Comparison of ENCODE assay signal across 19 cellular contexts in the genomic region with DNA sequence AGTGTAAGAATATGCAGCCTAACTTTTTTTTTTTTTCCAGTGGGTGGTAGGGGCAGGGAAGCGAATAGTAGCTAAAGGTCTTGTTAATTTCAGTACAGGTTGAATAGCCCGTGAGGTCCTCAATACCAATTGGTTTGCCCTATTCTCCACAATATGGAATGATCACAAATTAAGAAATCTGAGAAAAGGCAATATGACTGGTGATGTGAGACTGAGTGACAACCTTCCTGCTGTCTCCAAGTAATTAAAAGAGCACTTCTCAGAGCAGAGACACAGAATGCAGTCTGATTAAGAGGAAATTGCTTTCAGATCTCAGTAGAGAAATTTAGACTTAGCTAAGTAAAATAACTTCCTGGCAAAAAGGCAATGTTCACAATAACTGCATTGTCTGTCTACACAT. TPM values are rescaled to one million over a fixed set of nuclear protein-coding genes. Genes with fewer than 3 reads are reported as not detected.
DNase-seq lines count a peak whose midpoint lies in the region; ATAC-seq and FAIRE-seq lines count a peak whose summit lies in the region.
"Had no signal": no experiment of that assay in that cellular context is flagged by ENCODE, and none has a peak within 500 bp of the region (broad histone marks: within the 10 kb centered on the region; RNA-seq: fewer than 3 reads in every experiment).

No MANE protein-coding gene starts in this region.

- POLR2A ChIA-PET in activated naive CD8-positive, alpha-beta T cell treated with anti-CD3 and anti-CD28 coated beads, Interleukin-2, amount 10 ng/mL, durations not matched to agents 7 days and 5 days (lab: Charles Lee), result interaction anchor here (0.6 to 2.8 kb wide), 5 partner anchors 11 to 25 kb away, joined by 3 to 10 read pairs (median 4); a partner anchor contains a TSS

- peaks cover 12% of the 10 kb centered on the region for H3K27me3 Mint-ChIP-seq in activated T-cell treated with anti-CD3 and anti-CD28 coated beads, Interleukin-2, amount 50 U/mL, for 24 hours
- no peaks in the 10 kb centered on the region for H3K27me3 Mint-ChIP-seq in activated naive CD8-positive, alpha-beta T cell treated with anti-CD3 and anti-CD28 coated beads, Interleukin-2, amount 10 ng/mL, durations not matched to agents 7 days and 5 days
- H3K27me3 Mint-ChIP-seq: type B pancreatic cell had no signal

- peak; percentile 38 for ATAC-seq in activated naive CD8-positive, alpha-beta T cell treated with anti-CD3 and anti-CD28 coated beads, Interleukin-2, amount 10 ng/mL, durations not matched to agents 7 days and 5 days (ENCODE audit: low read depth)
- peak; percentile 65 for ATAC-seq in stimulated activated effector memory CD8-positive, alpha-beta T cell treated with anti-CD3 and anti-CD28 coated beads, Interleukin-12 subunit alpha, Interleukin-12 subunit beta, amount 100 ng/mL, for 72 hours

- FAIRE-seq in urothelium cell line (lab: Jason Lieb, UNC), result no peak

- no peak for DNase-seq in activated T-cell treated with anti-CD3 and anti-CD28 coated beads, Interleukin-2, amount 50 U/mL, for 24 hours
- no peak for DNase-seq in activated T-cell treated with anti-CD3 and anti-CD28 coated beads, Interleukin-2, amount 50 U/mL, for 48 hours
- no peak for DNase-seq in activated naive CD8-positive, alpha-beta T cell treated with anti-CD3 and anti-CD28 coated beads, Interleukin-2, amount 10 ng/mL, durations not matched to agents 7 days and 5 days
- DNase-seq in stimulated activated effector memory CD8-positive, alpha-beta T cell treated with anti-CD3 and anti-CD28 coated beads, Interleukin-12 subunit alpha, Interleukin-12 subunit beta, amount 100 ng/mL, for 72 hours (ENCODE audit: low spot score in 2 of 2), result no peak
- DNase-seq in cortex of kidney (lab: John Stamatoyannopoulos, UW) (no peak), NCI-H82 treated with DMSO at 0.1 percent for 48 hours (lab: John Stamatoyannopoulos, UW; ENCODE audit: unreplicated experiment) (no peak), urothelium cell line (ENCODE audit: low spot score) (no peak)
- DNase-seq: central memory CD4-positive, alpha-beta T cell; effector CD4-positive, alpha-beta T cell; mesenchymal stem cell; NCI-H226; NK-92 treated with Interleukin-12 subunit alpha and Interleukin-12 subunit beta, amount 100 ng/mL, for 24 hours had no signal

- H3K36me3 Mint-ChIP-seq in activated T-cell treated with anti-CD3 and anti-CD28 coated beads, Interleukin-2, amount 50 U/mL, for 24 hours (ENCODE audit: low read depth), result peaks cover 30% of the 10 kb centered on the region
- peaks cover 34% of the 10 kb centered on the region for H3K36me3 Mint-ChIP-seq in activated naive CD8-positive, alpha-beta T cell treated with anti-CD3 and anti-CD28 coated beads, Interleukin-2, amount 10 ng/mL, durations not matched to agents 7 days and 5 days
- H3K36me3 Mint-ChIP-seq in stimulated activated effector memory CD8-positive, alpha-beta T cell treated with anti-CD3 and anti-CD28 coated beads, Interleukin-12 subunit alpha, Interleukin-12 subunit beta, amount 100 ng/mL, for 72 hours, result peaks cover 32% of the 10 kb centered on the region
- H3K36me3 Mint-ChIP-seq: CD14-positive monocyte, type B pancreatic cell had no signal

- peak overlapping the region; percentile 81 for H3K27ac Mint-ChIP-seq in activated T-cell treated with anti-CD3 and anti-CD28 coated beads, Interleukin-2, amount 50 U/mL, for 24 hours
- peak overlapping the region; percentile 88 for H3K27ac Mint-ChIP-seq in activated naive CD8-positive, alpha-beta T cell treated with anti-CD3 and anti-CD28 coated beads, Interleukin-2, amount 10 ng/mL, durations not matched to agents 7 days and 5 days
- H3K27ac Mint-ChIP-seq in stimulated activated effector memory CD8-positive, alpha-beta T cell treated with anti-CD3 and anti-CD28 coated beads, Interleukin-12 subunit alpha, Interleukin-12 subunit beta, amount 100 ng/mL, for 72 hours, result peak overlapping the region; percentile 63
- H3K27ac Mint-ChIP-seq: CD14-positive monocyte, type B pancreatic cell had no signal

- H3K9me3 ChIP-seq in KOPT-K1 (ENCODE audit: insufficient read depth, low read length, poor library complexity, severe bottlenecking), result no peaks in the 10 kb centered on the region
- H3K9me3 ChIP-seq: prostate gland had no signal

- peak overlapping the region; percentile 42 for H3K4me3 Mint-ChIP-seq in activated T-cell treated with anti-CD3 and anti-CD28 coated beads, Interleukin-2, amount 50 U/mL, for 24 hours
- H3K4me3 Mint-ChIP-seq in activated naive CD8-positive, alpha-beta T cell treated with anti-CD3 and anti-CD28 coated beads, Interleukin-2, amount 10 ng/mL, durations not matched to agents 7 days and 5 days, result peak overlapping the region; percentile 77
- H3K4me3 Mint-ChIP-seq in stimulated activated effector memory CD8-positive, alpha-beta T cell treated with anti-CD3 and anti-CD28 coated beads, Interleukin-12 subunit alpha, Interleukin-12 subunit beta, amount 100 ng/mL, for 72 hours, result peak overlapping the region; percentile 58
- H3K4me3 Mint-ChIP-seq: CD14-positive monocyte, type B pancreatic cell had no signal

- peaks cover 91% of the 10 kb centered on the region for H3K4me1 Mint-ChIP-seq in activated T-cell treated with anti-CD3 and anti-CD28 coated beads, Interleukin-2, amount 50 U/mL, for 24 hours (ENCODE audit: low read depth)
- peaks cover 54% of the 10 kb centered on the region for H3K4me1 Mint-ChIP-seq in activated naive CD8-positive, alpha-beta T cell treated with anti-CD3 and anti-CD28 coated beads, Interleukin-2, amount 10 ng/mL, durations not matched to agents 7 days and 5 days
- peaks cover 21% of the 10 kb centered on the region for H3K4me1 Mint-ChIP-seq in stimulated activated effector memory CD8-positive, alpha-beta T cell treated with anti-CD3 and anti-CD28 coated beads, Interleukin-12 subunit alpha, Interleukin-12 subunit beta, amount 100 ng/mL, for 72 hours

- H3K9me3 Mint-ChIP-seq in activated T-cell treated with anti-CD3 and anti-CD28 coated beads, Interleukin-2, amount 50 U/mL, for 24 hours, result no peaks in the 10 kb centered on the region
- no peaks in the 10 kb centered on the region for H3K9me3 Mint-ChIP-seq in activated naive CD8-positive, alpha-beta T cell treated with anti-CD3 and anti-CD28 coated beads, Interleukin-2, amount 10 ng/mL, durations not matched to agents 7 days and 5 days
- no peaks in the 10 kb centered on the region for H3K9me3 Mint-ChIP-seq in stimulated activated effector memory CD8-positive, alpha-beta T cell treated with anti-CD3 and anti-CD28 coated beads, Interleukin-12 subunit alpha, Interleukin-12 subunit beta, amount 100 ng/mL, for 72 hours
- H3K9me3 Mint-ChIP-seq: CD14-positive monocyte, type B pancreatic cell had no signal

- peak overlapping the region; percentile 54 for H3K27ac ChIP-seq in KOPT-K1 (ENCODE audit: low read depth, low read length, poor library complexity, severe bottlenecking)
- H3K27ac ChIP-seq: prostate gland had no signal

- peaks cover 69% of the 10 kb centered on the region for H3K36me3 ChIP-seq in KOPT-K1 (ENCODE audit: insufficient read depth, low read length)
- H3K36me3 ChIP-seq: prostate gland had no signal

RNA-seq across cellular contexts. Expression of a gene that starts 22.9 kb away (rescaled TPM):
- 10 to 100 TPM; 56.1 to 59.4 TPM for total RNA-seq in activated naive CD8-positive, alpha-beta T cell treated with anti-CD3 and anti-CD28 coated beads, Interleukin-2, amount 10 ng/mL, durations not matched to agents 7 days and 5 days
- total RNA-seq: kidney epithelial cell, M059J, RPMI7951 had no signal
